In the genomic region with DNA sequence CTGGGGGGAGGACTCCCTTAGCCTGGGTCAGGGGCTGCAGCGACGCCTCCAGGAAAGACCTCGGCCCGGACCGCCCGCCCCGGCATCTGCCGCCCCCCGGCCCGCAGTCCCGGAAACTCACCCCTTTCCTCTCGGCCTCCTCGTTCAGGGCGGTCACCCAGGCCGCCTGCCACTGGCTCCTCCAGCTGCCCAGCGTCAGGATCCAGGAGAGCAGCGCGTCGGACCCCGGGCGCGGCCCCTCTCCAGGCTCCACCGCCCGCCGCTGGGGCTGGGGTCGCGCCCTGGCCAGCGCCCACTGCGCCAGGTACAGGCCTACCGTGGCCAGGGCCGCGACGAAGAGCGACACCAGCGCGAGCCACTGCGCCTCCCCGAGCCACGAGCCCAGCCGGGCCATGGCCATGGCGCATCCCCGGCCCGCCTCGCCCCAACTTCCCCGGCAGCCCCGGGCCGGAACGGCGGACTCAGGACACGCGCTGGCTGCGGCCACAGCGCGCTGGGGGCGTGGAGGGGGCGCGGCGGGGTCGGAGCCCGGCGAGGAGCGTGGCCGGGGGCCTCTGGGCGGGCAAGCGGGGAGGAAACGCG, we compare ENCODE assay signal across 8 cellular contexts. TPM values are rescaled to one million over a fixed set of nuclear protein-coding genes. Genes with fewer than 3 reads are reported as not detected.
DNase-seq lines count a peak whose midpoint lies in the region; ATAC-seq lines count a peak whose summit lies in the region.

No MANE protein-coding gene starts in this region.

- H3K36me3 ChIP-seq in effector memory CD4-positive, alpha-beta T cell (ENCODE audit: control insufficient read depth, insufficient read depth, low read length) = no peaks in the 10 kb centered on the region

- DNase-seq in activated CD8-positive, alpha-beta memory T cell treated with anti-CD3 and anti-CD28 coated beads for 24 hours = peak; percentile 61
- DNase-seq in activated CD8-positive, alpha-beta memory T cell treated with anti-CD3 and anti-CD28 coated beads, Interleukin-2, amount 50 U/mL, for 48 hours = no peak
- DNase-seq in M059J (ENCODE audit: low read depth) (peak; percentile 37), myocyte (ENCODE audit: low read depth) (peak; percentile 24), Kasumi-1 (lab: John Stamatoyannopoulos, UW) (no peak)
- no peak for DNase-seq in effector memory CD4-positive, alpha-beta T cell

- no peak overlapping the region for H3K27ac ChIP-seq in effector memory CD4-positive, alpha-beta T cell (ENCODE audit: insufficient read depth, low read length, poor library complexity, severe bottlenecking)

- peaks cover 4% of the 10 kb centered on the region for H3K27me3 ChIP-seq in effector memory CD4-positive, alpha-beta T cell (replicated peaks; ENCODE audit: control insufficient read depth, insufficient read depth, low read length, poor library complexity, severe bottlenecking)

- H3K9me3 ChIP-seq in effector memory CD4-positive, alpha-beta T cell (ENCODE audit: control insufficient read depth, low read length) = no peaks in the 10 kb centered on the region

- no peak for ATAC-seq in GM18858 (IDR thresholded peaks at IDR 0.05; ENCODE audit: unreplicated experiment)
- no peak for ATAC-seq in HG03521 (IDR thresholded peaks at IDR 0.05; ENCODE audit: unreplicated experiment)

- H3K4me1 ChIP-seq in effector memory CD4-positive, alpha-beta T cell (ENCODE audit: control insufficient read depth, insufficient read depth, low read length, poor library complexity, severe bottlenecking) = peaks cover 4% of the 10 kb centered on the region

- H3K4me3 ChIP-seq in effector memory CD4-positive, alpha-beta T cell (ENCODE audit: insufficient read depth, low read depth, low read length, poor library complexity, severe bottlenecking) = peak overlapping the region; percentile 21

RNA-seq across cellular contexts. Expression of a gene that starts 0.5 kb away (rescaled TPM):
- 13.2 and 32.1 TPM in 2 replicates for total RNA-seq in M059J (2014; rRNA removed; shearing (Covaris generic))
- total RNA-seq in myocyte = 8.3 and 9.4 TPM in 2 replicates
- 9.4 TPM for polyA plus RNA-seq in myocyte (2012)

RNA-seq across cellular contexts. Expression of a gene that starts 56.8 kb away (rescaled TPM):
- 12.0 and 18.4 TPM in 2 replicates for total RNA-seq in M059J (2014; rRNA removed; shearing (Covaris generic))
- total RNA-seq in myocyte = 7.3 and 8.0 TPM in 2 replicates
- 3.5 TPM for polyA plus RNA-seq in myocyte (2012)

Comparison
In these comparisons a context has a peak if more than half of its experiments do, and no peak if none do; other contexts are left out.
1. DNase-seq: peak in activated CD8-positive, alpha-beta memory T cell treated with anti-CD3 and anti-CD28 coated beads for 24 hours (single experiment), M059J (single experiment) and myocyte (single experiment); none in activated CD8-positive, alpha-beta memory T cell treated with anti-CD3 and anti-CD28 coated beads, Interleukin-2, amount 50 U/mL, for 48 hours (single experiment), effector memory CD4-positive, alpha-beta T cell (0 of 3) and Kasumi-1 (0 of 2).